In the genomic region with DNA sequence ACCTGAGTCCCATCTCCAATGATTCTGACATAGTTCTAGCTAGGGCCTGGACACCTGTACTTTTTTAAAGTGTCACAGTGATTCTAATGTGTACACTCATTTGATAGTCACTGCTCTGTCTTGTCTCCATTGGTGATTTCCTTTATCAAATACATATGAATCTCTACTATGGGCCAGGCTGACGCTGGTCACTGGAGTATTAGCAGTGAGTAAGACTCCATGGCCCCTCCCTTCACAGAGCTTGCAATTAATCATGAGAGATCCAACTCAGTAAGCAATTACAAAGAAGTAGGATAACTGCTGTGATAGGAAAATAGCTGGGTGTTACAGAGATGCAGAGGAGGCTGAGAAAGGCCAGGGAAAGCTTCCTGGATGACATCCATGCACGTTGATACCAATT, we compare ENCODE assay signal across 1 cellular context.
TF ChIP-seq lines count a peak whose summit lies in the region.

No MANE protein-coding gene starts in this region.

TF ChIP-seq in IMR-90, 13 proteins besides CTCF, POLR2A, EP300 and RAD21:
- TF ChIP-seq RFX5 (IDR thresholded peaks at IDR 0.05; ENCODE audit: low read depth, low read length) (no peak), FOS (IDR thresholded peaks at IDR 0.05; ENCODE audit: low read depth, low read length) (peak; percentile 25; the same call in 1 of the 2 replicates), MAZ (IDR thresholded peaks at IDR 0.05; ENCODE audit: borderline replicate concordance, low read depth, low read length) (peak; percentile 50; the same call in 1 of the 2 replicates)
